Comparison of ENCODE assay signal across 28 cellular contexts in the genomic region with DNA sequence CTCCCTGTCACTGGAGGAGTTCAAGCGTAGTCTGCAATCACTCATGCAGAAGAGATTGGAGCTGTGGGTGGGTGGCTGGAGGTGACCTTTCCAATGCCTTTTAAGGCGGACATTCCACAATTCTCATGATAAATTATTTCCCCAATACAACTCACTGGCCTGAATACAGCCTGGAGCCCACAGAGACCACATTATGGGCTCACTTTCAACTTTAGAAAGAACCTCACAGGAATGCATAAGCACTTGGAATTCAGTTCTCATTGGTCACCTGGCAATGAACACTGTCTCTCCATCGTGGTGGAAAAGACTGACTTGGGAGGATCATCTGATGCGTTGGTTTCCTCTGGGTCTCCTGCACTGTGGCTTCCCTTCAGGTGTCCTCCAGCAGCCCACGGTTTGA.
"Had no signal": no experiment of that assay in that cellular context is flagged by ENCODE, and none has a peak within 500 bp of the region (broad histone marks: within the 10 kb centered on the region; RNA-seq: fewer than 3 reads in every experiment).

No MANE protein-coding gene starts in this region.

- H3K4me1 ChIP-seq: prostate gland, thyroid gland, tibial nerve, upper lobe of left lung, vagina had no signal

- H3K9me3 Mint-ChIP-seq: natural killer cell treated with Interleukin-12 subunit alpha and Interleukin-12 subunit beta and Interleukin-15 and Interleukin-18, amount 100 ng/mL, for 72 hours; nephron progenitor cell; neural crest cell; stimulated activated effector memory CD8-positive, alpha-beta T cell treated with anti-CD3 and anti-CD28 coated beads, Interleukin-12 subunit alpha, Interleukin-12 subunit beta, amount 100 ng/mL, for 72 hours; stimulated activated naive B cell treated with anti-CD40 and anti-IgM and Interleukin-4, amounts not matched to agents 10 μg/mL and 1 μg/mL and 100 μg/mL, for 72 hours; stimulated activated naive CD8-positive, alpha-beta T cell treated with anti-CD3 and anti-CD28 coated beads, Interleukin-15, Interleukin-2, amounts not matched to agents 100 ng/mL and 50 ng/mL, for 24 hours had no signal

- H3K27ac ChIP-seq: neutrophil, pancreas, prostate gland, right atrium auricular region, right lobe of liver, sigmoid colon, stomach, thoracic aorta, thyroid gland, tibial nerve, upper lobe of left lung, vagina had no signal

- H3K4me3 ChIP-seq: pancreas, prostate gland, right atrium auricular region, right lobe of liver, sigmoid colon, stomach, thoracic aorta, thyroid gland, tibial nerve, upper lobe of left lung, vagina had no signal

- H3K27ac Mint-ChIP-seq: natural killer cell treated with Interleukin-12 subunit alpha and Interleukin-12 subunit beta and Interleukin-15 and Interleukin-18, amount 100 ng/mL, for 72 hours; nephron progenitor cell; stimulated activated effector memory CD8-positive, alpha-beta T cell treated with anti-CD3 and anti-CD28 coated beads, Interleukin-12 subunit alpha, Interleukin-12 subunit beta, amount 100 ng/mL, for 72 hours; stimulated activated naive B cell treated with anti-CD40 and anti-IgM and Interleukin-4, amounts not matched to agents 10 μg/mL and 1 μg/mL and 100 μg/mL, for 72 hours; stimulated activated naive CD8-positive, alpha-beta T cell treated with anti-CD3 and anti-CD28 coated beads, Interleukin-15, Interleukin-2, amounts not matched to agents 100 ng/mL and 50 ng/mL, for 24 hours had no signal

- H3K36me3 Mint-ChIP-seq: natural killer cell treated with Interleukin-12 subunit alpha and Interleukin-12 subunit beta and Interleukin-15 and Interleukin-18, amount 100 ng/mL, for 72 hours; stimulated activated effector memory CD8-positive, alpha-beta T cell treated with anti-CD3 and anti-CD28 coated beads, Interleukin-12 subunit alpha, Interleukin-12 subunit beta, amount 100 ng/mL, for 72 hours; stimulated activated naive B cell treated with anti-CD40 and anti-IgM and Interleukin-4, amounts not matched to agents 10 μg/mL and 1 μg/mL and 100 μg/mL, for 72 hours had no signal

- H3K4me1 Mint-ChIP-seq: nephron progenitor cell; neural crest cell; stimulated activated effector memory CD8-positive, alpha-beta T cell treated with anti-CD3 and anti-CD28 coated beads, Interleukin-12 subunit alpha, Interleukin-12 subunit beta, amount 100 ng/mL, for 72 hours; stimulated activated naive B cell treated with anti-CD40 and anti-IgM and Interleukin-4, amounts not matched to agents 10 μg/mL and 1 μg/mL and 100 μg/mL, for 72 hours had no signal

- DNase-seq: nephron progenitor cell; nucleus accumbens; pancreas; retina; right lobe of liver; sigmoid colon; small intestine; stimulated activated CD4-positive, alpha-beta T cell treated with anti-CD3 and anti-CD28 coated beads, Interleukin-15, amount 100 ng/mL, for 24 hours; stimulated activated CD4-positive, alpha-beta T cell treated with anti-CD3 and anti-CD28 coated beads, Interleukin-2, amount 100 ng/mL, for 24 hours; stimulated activated CD4-positive, alpha-beta T cell treated with anti-CD3 and anti-CD28 coated beads, Interleukin-2, amount 100 ng/mL, for 48 hours; stimulated activated CD4-positive, alpha-beta T cell treated with anti-CD3 and anti-CD28 coated beads, Interleukin-4, amount 100 ng/mL, for 24 hours; stimulated activated naive B cell treated with anti-CD40 and anti-IgM and Interleukin-4, amounts not matched to agents 10 μg/mL and 1 μg/mL and 100 μg/mL, for 72 hours; stimulated activated naive CD4-positive, alpha-beta T cell treated with Interleukin-2 at 50 U/mL for 16 hours; stomach; thyroid gland; trophoblast cell; upper lobe of left lung had no signal

- H3K27me3 ChIP-seq: neutrophil, pancreas, right atrium auricular region, right lobe of liver, sigmoid colon, thyroid gland, tibial nerve, upper lobe of left lung, vagina had no signal

- FAIRE-seq: pancreas, small intestine, urothelium cell line had no signal

- H3K4me3 Mint-ChIP-seq: natural killer cell treated with Interleukin-12 subunit alpha and Interleukin-12 subunit beta and Interleukin-15 and Interleukin-18, amount 100 ng/mL, for 72 hours; nephron progenitor cell; neural crest cell; stimulated activated effector memory CD8-positive, alpha-beta T cell treated with anti-CD3 and anti-CD28 coated beads, Interleukin-12 subunit alpha, Interleukin-12 subunit beta, amount 100 ng/mL, for 72 hours; stimulated activated naive B cell treated with anti-CD40 and anti-IgM and Interleukin-4, amounts not matched to agents 10 μg/mL and 1 μg/mL and 100 μg/mL, for 72 hours; stimulated activated naive CD8-positive, alpha-beta T cell treated with anti-CD3 and anti-CD28 coated beads, Interleukin-15, Interleukin-2, amounts not matched to agents 100 ng/mL and 50 ng/mL, for 24 hours had no signal

- H3K36me3 ChIP-seq: neutrophil, pancreas, prostate gland, right atrium auricular region, right lobe of liver, sigmoid colon, stomach, thoracic aorta, thyroid gland, tibial nerve, upper lobe of left lung, vagina had no signal

- ATAC-seq: natural killer cell treated with Interleukin-12 subunit alpha and Interleukin-12 subunit beta and Interleukin-15 and Interleukin-18, amount 100 ng/mL, for 72 hours; pancreas; right lobe of liver; stimulated activated effector memory CD8-positive, alpha-beta T cell treated with anti-CD3 and anti-CD28 coated beads, Interleukin-12 subunit alpha, Interleukin-12 subunit beta, amount 100 ng/mL, for 72 hours; stimulated activated naive B cell treated with anti-CD40 and anti-IgM and Interleukin-4, amounts not matched to agents 10 μg/mL and 1 μg/mL and 100 μg/mL, for 72 hours had no signal

- H3K9me3 ChIP-seq: neutrophil, pancreas, prostate gland, right atrium auricular region, right lobe of liver, sigmoid colon, stomach, thoracic aorta, thyroid gland, tibial nerve, upper lobe of left lung, vagina had no signal
